In genomic region chr5:5141625-5142527, GRCh38 we compare ENCODE assay signal across 8 cellular contexts. TPM values are rescaled to one million over a fixed set of nuclear protein-coding genes. Genes with fewer than 3 reads are reported as not detected.
DNase-seq lines count a peak whose midpoint lies in the region; FAIRE-seq and TF ChIP-seq lines count a peak whose summit lies in the region.

No MANE protein-coding gene starts in this region.

- H3K4me3 ChIP-seq in kidney (ENCODE audit: low read length in 2 of 2): peak overlapping the region; percentile 64 to 77

- intact Hi-C loops in MCF 10A (cut with micrococcal nuclease): loop anchor here (1.0 to 2.0 kb wide), 4 partner anchors 203 to 277 kb away; no protein-coding TSS in a partner anchor
- intact Hi-C loops in kidney (cut with DNase I): loop anchor here (5.0 kb wide), 1 partner anchor 275 kb away; no protein-coding TSS in a partner anchor

- no peaks in the 10 kb centered on the region for H3K36me3 ChIP-seq in kidney (ENCODE audit: control insufficient read depth in 1 of 2, insufficient read depth in 2 of 2, low read length in 2 of 2)

- no peaks in the 10 kb centered on the region for H3K36me3 Mint-ChIP-seq in MCF 10A (ENCODE audit: insufficient read depth, unreplicated experiment)

- peak overlapping the region in 1 of 2 donors; percentile 31 for H3K9ac ChIP-seq in kidney (ENCODE audit: low read length in 2 of 2)

- no peak overlapping the region for H3K27ac Mint-ChIP-seq in MCF 10A (ENCODE audit: low read depth, unreplicated experiment)

- POLR2A ChIA-PET in MCF 10A (lab: Yijun Ruan, JAX): interaction anchor here (1.7 kb wide), 1 partner anchor 280 kb away, joined by 9 read pairs; the partner anchor contains the start of gene ICE1

- H3K4me1 Mint-ChIP-seq in MCF 10A (ENCODE audit: insufficient read depth, unreplicated experiment): no peaks in the 10 kb centered on the region

- CTCF ChIA-PET in MCF 10A (lab: Yijun Ruan, JAX): interaction anchor here (0.6 to 5.0 kb wide), 22 partner anchors 11 to 279 kb away, joined by 3 to 96 read pairs (median 5); partner anchors contain the start of gene ICE1

- FAIRE-seq in GM19239 (lab: Jason Lieb, UNC) (peak; percentile 52), kidney (lab: Jason Lieb, UNC) (peak; percentile 98)

- no TSS peak for BruUV-seq in MCF 10A (replicated peaks; lab: Mats Ljungman, UMichigan)

- H3K9me3 Mint-ChIP-seq in MCF 10A (ENCODE audit: unreplicated experiment): no peaks in the 10 kb centered on the region

- no peak overlapping the region for H3K4me3 Mint-ChIP-seq in MCF 10A (ENCODE audit: unreplicated experiment)

- DNase-seq in AML-193 (lab: John Stamatoyannopoulos, UW): peak; percentile 34 to 55
- DNase-seq in GM19239 (ENCODE audit: insufficient read length, low spot score): peak; percentile 29
- peak; percentile 47 for DNase-seq in NCI-H1092 (lab: John Stamatoyannopoulos, UW)
- DNase-seq in SKM-1 treated with dmso at 0.1 percent for 144 hours (lab: John Stamatoyannopoulos, UW; ENCODE audit: unreplicated experiment): peak; percentile 34
- peak; percentile 74 for DNase-seq in MCF 10A (ENCODE audit: unreplicated experiment)
- no peak for DNase-seq in kidney
- peak; percentile 37 to 50 for DNase-seq in stimulated activated CD4-positive, alpha-beta T cell treated with anti-CD3 and anti-CD28 coated beads, Interleukin-4, amount 100 ng/mL, for 48 hours (ENCODE audit: low read depth in 2 of 2)
- DNase-seq in HuH-7.5 (ENCODE audit: low spot score): no peak

- H3K27me3 Mint-ChIP-seq in MCF 10A (ENCODE audit: insufficient read depth, unreplicated experiment): peaks cover 16% of the 10 kb centered on the region

- H3K4me1 ChIP-seq in kidney (ENCODE audit: control insufficient read depth in 1 of 2, insufficient read depth in 1 of 2, low read depth in 1 of 2, low read length in 2 of 2): peaks cover 5% of the 10 kb centered on the region in 2 donors

- no peaks in the 10 kb centered on the region for H3K9me3 ChIP-seq in kidney (ENCODE audit: control insufficient read depth in 1 of 2, low read length in 2 of 2)

- no peak overlapping the region for H3K27ac ChIP-seq in kidney (ENCODE audit: low read depth in 2 of 2, low read length in 2 of 2)

- TF ChIP-seq CTCF in MCF 10A (IDR thresholded peaks at IDR 0.05; ENCODE audit: unreplicated experiment) (peak; percentile 78), kidney (IDR thresholded peaks at IDR 0.05; ENCODE audit: borderline replicate concordance, extremely low read depth, insufficient read depth) (peak; percentile 59)

RNA-seq across cellular contexts. Expression of gene ADAMTS16, which starts 1.7 kb away (rescaled TPM):
- not detected in 2 replicates for total RNA-seq in MCF 10A (2022)
- 7.5 TPM for total RNA-seq in kidney
- polyA plus RNA-seq in kidney (ENCODE audit: insufficient read depth, low read depth, low replicate concordance): 5.6 TPM

Comparison
In these comparisons a context has a peak if more than half of its experiments do, and no peak if none do; other contexts are left out.
1. DNase-seq: peak in AML-193 (2 of 2), GM19239 (single experiment), NCI-H1092 (single experiment), SKM-1 treated with dmso at 0.1 percent for 144 hours (single experiment), MCF 10A (single experiment) and stimulated activated CD4-positive, alpha-beta T cell treated with anti-CD3 and anti-CD28 coated beads, Interleukin-4, amount 100 ng/mL, for 48 hours (2 of 2); none in kidney (single experiment) and HuH-7.5 (single experiment).